ENCODE assay signal across 13 cellular contexts in the genomic region with DNA sequence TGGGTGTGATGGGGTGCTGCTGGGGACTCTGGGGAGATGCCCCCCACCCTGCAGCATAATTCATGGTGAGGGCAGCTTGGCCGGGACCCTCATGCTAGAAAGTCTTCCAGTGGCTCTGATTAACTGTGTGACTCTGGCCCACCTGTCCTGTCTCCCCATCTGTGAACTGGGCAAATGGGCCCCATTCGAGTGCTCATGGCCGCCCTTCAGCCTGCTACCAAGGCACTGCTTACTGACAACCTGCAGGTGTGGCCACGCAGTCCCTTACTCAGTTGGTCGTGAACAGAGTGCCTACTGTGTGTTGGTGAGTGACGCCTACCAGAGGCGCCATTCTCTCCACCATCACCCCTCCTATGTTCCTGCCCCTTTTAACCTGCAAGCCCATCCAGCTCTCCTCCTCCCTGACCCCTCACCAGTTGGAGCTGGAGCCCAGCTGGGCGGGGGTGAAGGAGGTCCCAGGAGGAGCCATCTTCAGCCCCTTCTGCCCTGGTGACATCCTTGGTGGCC.
DNase-seq lines count a peak whose midpoint lies in the region; ATAC-seq and TF ChIP-seq lines count a peak whose summit lies in the region.
"Had no signal": no experiment of that assay in that cellular context is flagged by ENCODE, and none has a peak within 500 bp of the region (broad histone marks: within the 10 kb centered on the region; RNA-seq: fewer than 3 reads in every experiment).

No MANE protein-coding gene starts in this region.

- 79 to 86% methylated on average over 8 of the region's 8 CpGs for WGBS in ectodermal cell, 2 experiments

- intact Hi-C loops in Right ventricle myocardium inferior (cut with DNase I): no loop called here
- intact Hi-C loops in left cardiac atrium (cut with DNase I): no loop called here
- intact Hi-C loops in Calu3 (cut with micrococcal nuclease; ENCODE audit: unreplicated experiment): no loop called here

- peak overlapping the region; percentile 67 for H3K27ac ChIP-seq in ectodermal cell (ENCODE audit: insufficient read depth, low read depth, low read length, poor library complexity, severe bottlenecking)

- CTCF ChIA-PET in Calu3 (lab: Charles Lee): interaction anchor here (1.5 kb wide), 1 partner anchor 17 kb away, joined by 4 read pairs; no protein-coding TSS in a partner anchor

- H3K27me3 ChIP-seq in ectodermal cell (ENCODE audit: control insufficient read depth, insufficient read depth, low read length, poor library complexity, severe bottlenecking): no peaks in the 10 kb centered on the region

- no peak for ATAC-seq in Right ventricle myocardium inferior
- ATAC-seq in left cardiac atrium: no peak
- ATAC-seq: activated naive CD4-positive, alpha-beta T cell treated with anti-CD3 and anti-CD28 coated beads, Interleukin-2, amount 50 U/mL, for 72 hours had no signal

- H3K27me3 Mint-ChIP-seq in nephron progenitor cell (ENCODE audit: low read depth, poor library complexity): no peaks in the 10 kb centered on the region
- no peaks in the 10 kb centered on the region for H3K27me3 Mint-ChIP-seq in type B pancreatic cell
- no peaks in the 10 kb centered on the region for H3K27me3 Mint-ChIP-seq in Calu3 (ENCODE audit: unreplicated experiment)

- DNase-seq in Right ventricle myocardium inferior (ENCODE audit: missing footprints) (peak; percentile 46), left cardiac atrium (no peak), nephron progenitor cell (no peak), type B pancreatic cell (ENCODE audit: extremely low spot score, unreplicated experiment) (no peak), Calu3 (no peak), ecto neural progenitor cell (ENCODE audit: low spot score) (no peak), dermis blood vessel endothelial cell (no peak)
- DNase-seq: activated B cell treated with CpG ODN at 0.5 μM for 24 hours; activated CD8-positive, alpha-beta memory T cell treated with anti-CD3 and anti-CD28 coated beads, Interleukin-2, amount 50 U/mL, for 48 hours; Caco-2; MM.1S had no signal

- no peaks in the 10 kb centered on the region for H3K9me3 Mint-ChIP-seq in nephron progenitor cell
- H3K9me3 Mint-ChIP-seq in type B pancreatic cell: no peaks in the 10 kb centered on the region
- no peaks in the 10 kb centered on the region for H3K9me3 Mint-ChIP-seq in Calu3 (ENCODE audit: low read depth, unreplicated experiment)
- H3K9me3 Mint-ChIP-seq: activated B cell treated with CpG ODN at 0.5 μM for 24 hours; activated naive CD4-positive, alpha-beta T cell treated with anti-CD3 and anti-CD28 coated beads, Interleukin-2, amount 50 U/mL, for 72 hours had no signal

- peak overlapping the region; percentile 94 for H3K27ac Mint-ChIP-seq in nephron progenitor cell
- peak overlapping the region; percentile 50 for H3K27ac Mint-ChIP-seq in type B pancreatic cell
- H3K27ac Mint-ChIP-seq in Calu3 (ENCODE audit: unreplicated experiment): no peak overlapping the region
- H3K27ac Mint-ChIP-seq: activated B cell treated with CpG ODN at 0.5 μM for 24 hours had no signal

- H3K9me3 ChIP-seq in ectodermal cell (ENCODE audit: control insufficient read depth, low read length): no peaks in the 10 kb centered on the region
- H3K9me3 ChIP-seq: Caco-2 had no signal

- H3K36me3 ChIP-seq in ectodermal cell (ENCODE audit: control insufficient read depth, insufficient read depth, low read length): no peaks in the 10 kb centered on the region

- peaks cover 72% of the 10 kb centered on the region for H3K4me1 ChIP-seq in ectodermal cell (ENCODE audit: control insufficient read depth, insufficient read depth, low read length)

- no peak overlapping the region for H3K4me3 ChIP-seq in ectodermal cell (ENCODE audit: insufficient read depth, low read depth, low read length)

- BruUV-seq in Calu3 (replicated peaks; lab: Mats Ljungman, UMichigan): no TSS peak

- TF ChIP-seq CTCF in nephron progenitor cell (IDR thresholded peaks at IDR 0.05) (no peak), type B pancreatic cell (conservative IDR thresholded peaks at IDR 0.05) (no peak), Calu3 (IDR thresholded peaks at IDR 0.05; ENCODE audit: unreplicated experiment) (no peak)

- H3K4me1 Mint-ChIP-seq in nephron progenitor cell: peaks cover 94% of the 10 kb centered on the region
- peaks cover 70% of the 10 kb centered on the region for H3K4me1 Mint-ChIP-seq in type B pancreatic cell (ENCODE audit: unreplicated experiment)
- peaks cover 23% of the 10 kb centered on the region for H3K4me1 Mint-ChIP-seq in Calu3 (ENCODE audit: low read depth, unreplicated experiment)

- H3K4me3 Mint-ChIP-seq in nephron progenitor cell (peak overlapping the region; percentile 65), type B pancreatic cell (peak overlapping the region; percentile 41), Calu3 (ENCODE audit: low read depth, unreplicated experiment) (no peak overlapping the region)
- H3K4me3 Mint-ChIP-seq: activated B cell treated with CpG ODN at 0.5 μM for 24 hours had no signal

- H3K36me3 Mint-ChIP-seq in nephron progenitor cell (ENCODE audit: low read depth) (no peaks in the 10 kb centered on the region), type B pancreatic cell (no peaks in the 10 kb centered on the region), Calu3 (ENCODE audit: insufficient read depth, unreplicated experiment) (no peaks in the 10 kb centered on the region)
- H3K36me3 Mint-ChIP-seq: activated naive CD4-positive, alpha-beta T cell treated with anti-CD3 and anti-CD28 coated beads, Interleukin-2, amount 50 U/mL, for 72 hours had no signal
